Comparison of ENCODE assay signal across 8 cellular contexts in genomic region chr17:56715613-56716357, GRCh38.
DNase-seq lines count a peak whose midpoint lies in the region; ATAC-seq and TF ChIP-seq lines count a peak whose summit lies in the region.

No MANE protein-coding gene starts in this region.

- H3K4me3 Mint-ChIP-seq in activated T-helper 1 cell treated with anti-CD3 and anti-CD28 coated beads, Interleukin-12 subunit alpha, Interleukin-12 subunit beta, Interleukin-2, Interleukin-4 antibody, amounts not matched to agents 30 ng/mL and 10 ng/mL and 1 ng/mL, durations not matched to agents 14 hours and 24 hours and 36 hours: no peak overlapping the region

- CTCF ChIA-PET in RWPE1 (lab: Yijun Ruan, JAX): interaction anchor here (0.5 to 3.3 kb wide), 32 partner anchors 8 to 964 kb away, joined by 3 to 69 read pairs (median 4); partner anchors contain the start of gene NOG

- peaks cover 7% of the 10 kb centered on the region for H3K27me3 Mint-ChIP-seq in activated T-helper 1 cell treated with anti-CD3 and anti-CD28 coated beads, Interleukin-12 subunit alpha, Interleukin-12 subunit beta, Interleukin-2, Interleukin-4 antibody, amounts not matched to agents 30 ng/mL and 10 ng/mL and 1 ng/mL, durations not matched to agents 14 hours and 24 hours and 36 hours (ENCODE audit: insufficient read depth)

- H3K36me3 ChIP-seq in H7 (replicated peaks; ENCODE audit: control insufficient read depth, insufficient read depth, low read length) (no peaks in the 10 kb centered on the region), Loucy (ENCODE audit: insufficient read depth, low read length) (no peaks in the 10 kb centered on the region), thoracic aorta (no peaks in the 10 kb centered on the region)

- POLR2A ChIA-PET in RWPE1 (lab: Yijun Ruan, JAX; ENCODE audit: low non-redundant PET): no interaction called here

- peaks cover 5% of the 10 kb centered on the region; the same call in 1 of the 2 replicates for H3K79me2 ChIP-seq in Loucy (ENCODE audit: insufficient read depth, low read length)

- H3K9me3 ChIP-seq in Loucy (ENCODE audit: insufficient read depth, low read depth, low read length) (0 out of 2 replicates have a peak, but pooled peaks cover 3% of the 10 kb centered on the region), thoracic aorta (no peaks in the 10 kb centered on the region)

- H3K9me2 ChIP-seq in Loucy (replicated peaks; ENCODE audit: low read depth, low read length): no peaks in the 10 kb centered on the region

- ATAC-seq in thoracic aorta (ENCODE audit: insufficient number of reproducible peaks, low FRiP score, low read depth): peak; percentile 82

- H3K4me3 ChIP-seq in H7 (ENCODE audit: insufficient read depth, low read depth, low read length) (no peak overlapping the region), Loucy (ENCODE audit: low read length, poor library complexity, severe bottlenecking) (peak overlapping the region; percentile 62), fibroblast of villous mesenchyme (ENCODE audit: low read depth, low read length) (no peak overlapping the region), thoracic aorta (no peak overlapping the region)

- DNase-seq in G401 (ENCODE audit: low spot score) (peak; percentile 86), H7 (peak; percentile 81), RWPE1 (ENCODE audit: low spot score) (peak; percentile 76), fibroblast of villous mesenchyme (ENCODE audit: low read depth) (peak; percentile 83), occipital lobe (lab: John Stamatoyannopoulos, UW) (peak; percentile 47), thoracic aorta (ENCODE audit: low spot score) (peak; percentile 28)
- peak; percentile 59 for DNase-seq in activated T-helper 1 cell treated with anti-CD3 and anti-CD28 coated beads, Interleukin-12 subunit alpha, Interleukin-12 subunit beta, Interleukin-2, Interleukin-4 antibody, amounts not matched to agents 30 ng/mL and 10 ng/mL and 1 ng/mL, durations not matched to agents 14 hours and 24 hours and 36 hours (ENCODE audit: low spot score)

- no peak overlapping the region for H3K27ac ChIP-seq in RWPE1
- no peak overlapping the region for H3K27ac ChIP-seq in thoracic aorta

- H3K27ac Mint-ChIP-seq in activated T-helper 1 cell treated with anti-CD3 and anti-CD28 coated beads, Interleukin-12 subunit alpha, Interleukin-12 subunit beta, Interleukin-2, Interleukin-4 antibody, amounts not matched to agents 30 ng/mL and 10 ng/mL and 1 ng/mL, durations not matched to agents 14 hours and 24 hours and 36 hours: no peak overlapping the region

- no peaks in the 10 kb centered on the region for H3K9me3 Mint-ChIP-seq in activated T-helper 1 cell treated with anti-CD3 and anti-CD28 coated beads, Interleukin-12 subunit alpha, Interleukin-12 subunit beta, Interleukin-2, Interleukin-4 antibody, amounts not matched to agents 30 ng/mL and 10 ng/mL and 1 ng/mL, durations not matched to agents 14 hours and 24 hours and 36 hours

- H2AFZ ChIP-seq in Loucy (ENCODE audit: low read length): peak overlapping the region; percentile 52

- in situ Hi-C loops in G401 (cut with HindIII; ENCODE audit: low sequenced_read_pairs): no loop called here

- H3K36me3 Mint-ChIP-seq in activated T-helper 1 cell treated with anti-CD3 and anti-CD28 coated beads, Interleukin-12 subunit alpha, Interleukin-12 subunit beta, Interleukin-2, Interleukin-4 antibody, amounts not matched to agents 30 ng/mL and 10 ng/mL and 1 ng/mL, durations not matched to agents 14 hours and 24 hours and 36 hours (ENCODE audit: low read depth): no peaks in the 10 kb centered on the region

- H3K4me1 ChIP-seq in Loucy (ENCODE audit: insufficient read depth, low read length, poor library complexity, severe bottlenecking) (peaks cover 46% of the 10 kb centered on the region), thoracic aorta (ENCODE audit: control insufficient read depth in 1 of 2, low read depth in 2 of 2) (no peaks in the 10 kb centered on the region)

- H3F3A ChIP-seq in Loucy (ENCODE audit: low read depth): no peaks in the 10 kb centered on the region

- no peaks in the 10 kb centered on the region for H3K27me3 ChIP-seq in H7 (ENCODE audit: control insufficient read depth, insufficient read depth, low read length)
- H3K27me3 ChIP-seq in Loucy (ENCODE audit: insufficient read depth, low read length, poor library complexity, severe bottlenecking): no peaks in the 10 kb centered on the region
- no peaks in the 10 kb centered on the region for H3K27me3 ChIP-seq in thoracic aorta (replicated peaks; ENCODE audit: insufficient read depth)

- no peaks in the 10 kb centered on the region for H4K20me1 ChIP-seq in Loucy (ENCODE audit: insufficient read depth, low read length, poor library complexity, severe bottlenecking)

- peak overlapping the region; percentile 68 for H3K4me2 ChIP-seq in Loucy (ENCODE audit: low read depth, low read length, poor library complexity, severe bottlenecking)

- peak; percentile 84 for TF ChIP-seq CTCF in Loucy (conservative IDR thresholded peaks at IDR 0.05; ENCODE audit: low read length)
- peak; percentile 85 for TF ChIP-seq CTCF in RWPE1 (conservative IDR thresholded peaks at IDR 0.05; ENCODE audit: low read depth)
- peak; percentile 84 for TF ChIP-seq CTCF in fibroblast of villous mesenchyme (IDR thresholded peaks at IDR 0.05; ENCODE audit: insufficient read depth, low read depth, low read length)
- TF ChIP-seq CTCF in thoracic aorta (IDR thresholded peaks at IDR 0.05): peak; percentile 78

- H3K4me1 Mint-ChIP-seq in activated T-helper 1 cell treated with anti-CD3 and anti-CD28 coated beads, Interleukin-12 subunit alpha, Interleukin-12 subunit beta, Interleukin-2, Interleukin-4 antibody, amounts not matched to agents 30 ng/mL and 10 ng/mL and 1 ng/mL, durations not matched to agents 14 hours and 24 hours and 36 hours (ENCODE audit: low read depth): no peaks in the 10 kb centered on the region

- H3K9ac ChIP-seq in Loucy (ENCODE audit: low read depth, low read length, poor library complexity, severe bottlenecking): peak overlapping the region; percentile 72

- intact Hi-C loops in activated T-helper 1 cell treated with anti-CD3 and anti-CD28 coated beads, Interleukin-12 subunit alpha, Interleukin-12 subunit beta, Interleukin-2, Interleukin-4 antibody, amounts not matched to agents 30 ng/mL and 10 ng/mL and 1 ng/mL, durations not matched to agents 14 hours and 24 hours and 36 hours (cut with micrococcal nuclease): loop anchor here (1.0 kb wide), 4 partner anchors 36 to 216 kb away; no protein-coding TSS in a partner anchor

Comparison
In these comparisons a context has a peak if more than half of its experiments do, and no peak if none do; other contexts are left out.
1. DNase-seq: peak in every context shown above with its lines; median percentile 86 in G401; 83 in fibroblast of villous mesenchyme; 81 in H7; 76 in RWPE1; 59 in activated T-helper 1 cell treated with anti-CD3 and anti-CD28 coated beads, Interleukin-12 subunit alpha, Interleukin-12 subunit beta, Interleukin-2, Interleukin-4 antibody, amounts not matched to agents 30 ng/mL and 10 ng/mL and 1 ng/mL, durations not matched to agents 14 hours and 24 hours and 36 hours; 47 in occipital lobe; 28 in thoracic aorta.